ENCODE assay signal across 19 cellular contexts in the genomic region with DNA sequence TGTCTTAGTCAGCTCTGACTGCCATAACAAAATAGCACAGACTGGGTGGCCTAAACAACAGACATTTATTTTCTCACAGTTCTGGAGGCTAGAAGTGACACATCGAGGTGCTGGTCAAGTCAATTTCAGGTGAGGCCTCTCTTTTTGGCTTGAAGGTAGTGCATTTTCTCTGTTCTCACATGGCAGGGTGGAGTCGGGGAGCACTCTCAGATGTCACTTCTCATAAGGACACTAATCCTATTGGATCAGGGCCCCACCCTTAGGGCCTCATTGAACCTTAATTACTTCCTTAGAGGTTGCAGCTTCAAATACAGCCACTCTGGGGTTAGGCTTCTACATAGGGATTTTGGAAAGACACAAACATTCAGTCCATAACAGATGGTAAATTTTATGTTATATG.
DNase-seq lines count a peak whose midpoint lies in the region; ATAC-seq, FAIRE-seq and TF ChIP-seq lines count a peak whose summit lies in the region.
"Had no signal": no experiment of that assay in that cellular context is flagged by ENCODE, and none has a peak within 500 bp of the region (broad histone marks: within the 10 kb centered on the region; RNA-seq: fewer than 3 reads in every experiment).

No MANE protein-coding gene starts in this region.

- no peak for DNase-seq in activated CD4-positive, alpha-beta T cell treated with anti-CD3 and anti-CD28 coated beads for 36 hours
- no peak for DNase-seq in activated CD4-positive, alpha-beta T cell treated with anti-CD3 and anti-CD28 coated beads for 48 hours
- DNase-seq in A549 (ENCODE audit: low read depth in 1 of 2, low spot score in 1 of 2) (no peak), islet precursor cell (peak; percentile 5), amygdala (lab: John Stamatoyannopoulos, UW) (no peak)
- DNase-seq in stimulated activated CD4-positive, alpha-beta T cell treated with anti-CD3 and anti-CD28 coated beads, Interleukin-4, amount 100 ng/mL, for 24 hours, result no peak
- DNase-seq: CD4-positive, alpha-beta memory T cell; DMS153; DMS79; GDM1; GOT3; H9 had no signal

- H3K27me3 ChIP-seq in esophagus (ENCODE audit: control insufficient read depth in 1 of 2, insufficient read depth in 2 of 2, low read length in 2 of 2), result no peaks in the 10 kb centered on the region
- H3K27me3 ChIP-seq: BLaER1 had no signal

- H3K4me1 Mint-ChIP-seq in activated CD4-positive, alpha-beta T cell treated with anti-CD3 and anti-CD28 coated beads for 36 hours, result no peaks in the 10 kb centered on the region
- H3K4me1 Mint-ChIP-seq: CD4-positive, alpha-beta memory T cell had no signal

- no peaks in the 10 kb centered on the region for H3K36me3 ChIP-seq in esophagus (ENCODE audit: control insufficient read depth in 2 of 2, insufficient read depth in 2 of 2, low read length in 1 of 2)
- H3K36me3 ChIP-seq: BLaER1 had no signal

- H3K27me3 Mint-ChIP-seq in activated CD4-positive, alpha-beta T cell treated with anti-CD3 and anti-CD28 coated beads for 36 hours, result no peaks in the 10 kb centered on the region

- peaks cover 9% of the 10 kb centered on the region for H3K9me3 Mint-ChIP-seq in activated CD4-positive, alpha-beta T cell treated with anti-CD3 and anti-CD28 coated beads for 36 hours (ENCODE audit: low read depth)

- FAIRE-seq in A549 (lab: Jason Lieb, UNC), result no peak
- FAIRE-seq: GM12892, GM18507 had no signal

- no peak for TF ChIP-seq POLR2A in A549 (IDR thresholded peaks at IDR 0.05; ENCODE audit: low read length)

- no peak for TF ChIP-seq CTCF in A549 (IDR thresholded peaks at IDR 0.05)

- no peak overlapping the region for H3K4me2 ChIP-seq in A549
- H3K4me2 ChIP-seq: BLaER1 had no signal

- H3K4me3 ChIP-seq in A549, result no peak overlapping the region
- H3K4me3 ChIP-seq in esophagus (ENCODE audit: low read depth in 1 of 2, low read length in 2 of 2), result no peak overlapping the region
- H3K4me3 ChIP-seq: BLaER1 had no signal

- ATAC-seq in activated CD4-positive, alpha-beta T cell treated with anti-CD3 and anti-CD28 coated beads for 36 hours, result no peak
- ATAC-seq in A549 (no peak), GM21619 (IDR thresholded peaks at IDR 0.05; ENCODE audit: unreplicated experiment) (no peak)

- H3K9me3 ChIP-seq in A549, result peaks cover 25% of the 10 kb centered on the region
- peaks cover 0 to 3% of the 10 kb centered on the region in 2 donors for H3K9me3 ChIP-seq in esophagus (ENCODE audit: control insufficient read depth in 2 of 2, insufficient read depth in 1 of 2, low read depth in 1 of 2, low read length in 1 of 2)

- H3K36me3 Mint-ChIP-seq in activated CD4-positive, alpha-beta T cell treated with anti-CD3 and anti-CD28 coated beads for 36 hours (ENCODE audit: low read depth), result peaks cover 7% of the 10 kb centered on the region
- H3K36me3 Mint-ChIP-seq: CD14-positive monocyte had no signal

- TF ChIP-seq RAD21 in A549 (conservative IDR thresholded peaks at IDR 0.05 in 1 of 2, IDR thresholded peaks at IDR 0.05 in 1 of 2), result no peak

- H3K27ac Mint-ChIP-seq in activated CD4-positive, alpha-beta T cell treated with anti-CD3 and anti-CD28 coated beads for 36 hours, result peak overlapping the region; percentile 8
- H3K27ac Mint-ChIP-seq: CD4-positive, alpha-beta memory T cell had no signal

- intact Hi-C loops in activated CD4-positive, alpha-beta T cell treated with anti-CD3 and anti-CD28 coated beads for 36 hours (cut with DNase I, micrococcal nuclease), result no loop called here

- peaks cover 15% of the 10 kb centered on the region for H3K4me1 ChIP-seq in A549
- H3K4me1 ChIP-seq in esophagus (ENCODE audit: control insufficient read depth in 2 of 2, insufficient read depth in 2 of 2, low read length in 1 of 2), result no peaks in the 10 kb centered on the region

- H3K27ac ChIP-seq in A549 (peak overlapping the region; percentile 9 to 34; a peak in 1 of 6 replicates), esophagus (ENCODE audit: low read depth in 2 of 2, low read length in 1 of 2) (peak overlapping the region; percentile 30 to 67)
- H3K27ac ChIP-seq: 22Rv1, BLaER1 had no signal

- POLR2A ChIA-PET in activated CD4-positive, alpha-beta T cell treated with anti-CD3 and anti-CD28 coated beads for 36 hours (lab: Charles Lee), result no interaction called here
- POLR2A ChIA-PET in A549 (lab: Yijun Ruan, JAX), result no interaction called here

- 77% methylated on average over 2 of the region's 2 CpGs for WGBS in A549 (ENCODE audit: missing lambda C conversion rate)
- WGBS in esophagus, 2 donors, result 82 to 85% methylated on average over 2 of the region's 2 CpGs

- no peak for TF ChIP-seq EP300 in A549 (IDR thresholded peaks at IDR 0.05)

- H3K4me3 Mint-ChIP-seq in activated CD4-positive, alpha-beta T cell treated with anti-CD3 and anti-CD28 coated beads for 36 hours, result no peak overlapping the region
- H3K4me3 Mint-ChIP-seq: CD14-positive monocyte; CD4-positive, alpha-beta memory T cell; H9 had no signal

- CTCF ChIA-PET in activated CD4-positive, alpha-beta T cell treated with anti-CD3 and anti-CD28 coated beads for 36 hours (lab: Charles Lee), result interaction anchor here (1.0 to 2.5 kb wide), 3 partner anchors 14 to 38 kb away, joined by 3 to 7 read pairs (median 4); no protein-coding TSS in a partner anchor
- CTCF ChIA-PET in A549 (lab: Yijun Ruan, JAX), result interaction anchor here (0.7 to 1.8 kb wide), 3 partner anchors 10 to 161 kb away, joined by 3 to 4 read pairs (median 4); a partner anchor contains a TSS

TF ChIP-seq in A549, 52 proteins besides CTCF, POLR2A, EP300 and RAD21:
- no peak for TF ChIP-seq SREBF2 (IDR thresholded peaks at IDR 0.05)
- TF ChIP-seq, protein P1, sequence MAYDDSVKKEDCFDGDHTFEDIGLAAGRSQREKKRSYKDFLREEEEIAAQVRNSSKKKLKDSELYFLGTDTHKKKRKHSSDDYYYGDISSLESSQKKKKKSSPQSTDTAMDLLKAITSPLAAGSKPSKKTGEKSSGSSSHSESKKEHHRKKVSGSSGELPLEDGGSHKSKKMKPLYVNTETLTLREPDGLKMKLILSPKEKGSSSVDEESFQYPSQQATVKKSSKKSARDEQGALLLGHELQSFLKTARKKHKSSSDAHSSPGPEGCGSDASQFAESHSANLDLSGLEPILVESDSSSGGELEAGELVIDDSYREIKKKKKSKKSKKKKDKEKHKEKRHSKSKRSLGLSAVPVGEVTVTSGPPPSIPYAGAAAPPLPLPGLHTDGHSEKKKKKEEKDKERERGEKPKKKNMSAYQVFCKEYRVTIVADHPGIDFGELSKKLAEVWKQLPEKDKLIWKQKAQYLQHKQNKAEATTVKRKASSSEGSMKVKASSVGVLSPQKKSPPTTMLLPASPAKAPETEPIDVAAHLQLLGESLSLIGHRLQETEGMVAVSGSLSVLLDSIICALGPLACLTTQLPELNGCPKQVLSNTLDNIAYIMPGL (CRISPR knock-in tag; IDR thresholded peaks at IDR 0.05; ENCODE audit: borderline replicate concordance), result no peak
- TF ChIP-seq GATA3 (IDR thresholded peaks at IDR 0.05; ENCODE audit: borderline replicate concordance), result no peak
- TF ChIP-seq MAZ (IDR thresholded peaks at IDR 0.05; ENCODE audit: borderline replicate concordance, low read depth, low read length), result no peak
- TF ChIP-seq, protein P2, sequence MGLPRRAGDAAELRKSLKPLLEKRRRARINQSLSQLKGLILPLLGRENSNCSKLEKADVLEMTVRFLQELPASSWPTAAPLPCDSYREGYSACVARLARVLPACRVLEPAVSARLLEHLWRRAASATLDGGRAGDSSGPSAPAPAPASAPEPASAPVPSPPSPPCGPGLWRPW (IDR thresholded peaks at IDR 0.05), result no peak
- no peak for TF ChIP-seq CHD2 (IDR thresholded peaks at IDR 0.05; ENCODE audit: low read length, partially characterized antibody)
- no peak for TF ChIP-seq JUN (IDR thresholded peaks at IDR 0.05)
- no peak for TF ChIP-seq MYC (IDR thresholded peaks at IDR 0.05; ENCODE audit: borderline replicate concordance, low read length)
- TF ChIP-seq ZNF302 (CRISPR knock-in tag; IDR thresholded peaks at IDR 0.05), result no peak
- no peak for TF ChIP-seq HDAC2 (IDR thresholded peaks at IDR 0.05)
- no peak for TF ChIP-seq POLR2AphosphoS2 (conservative IDR thresholded peaks at IDR 0.05; ENCODE audit: low read length)
- TF ChIP-seq, protein P3, sequence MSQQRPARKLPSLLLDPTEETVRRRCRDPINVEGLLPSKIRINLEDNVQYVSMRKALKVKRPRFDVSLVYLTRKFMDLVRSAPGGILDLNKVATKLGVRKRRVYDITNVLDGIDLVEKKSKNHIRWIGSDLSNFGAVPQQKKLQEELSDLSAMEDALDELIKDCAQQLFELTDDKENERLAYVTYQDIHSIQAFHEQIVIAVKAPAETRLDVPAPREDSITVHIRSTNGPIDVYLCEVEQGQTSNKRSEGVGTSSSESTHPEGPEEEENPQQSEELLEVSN (IDR thresholded peaks at IDR 0.05; ENCODE audit: borderline replicate concordance, low read depth), result no peak
- TF ChIP-seq CBX8 (IDR thresholded peaks at IDR 0.05), result no peak
- TF ChIP-seq, protein P4, sequence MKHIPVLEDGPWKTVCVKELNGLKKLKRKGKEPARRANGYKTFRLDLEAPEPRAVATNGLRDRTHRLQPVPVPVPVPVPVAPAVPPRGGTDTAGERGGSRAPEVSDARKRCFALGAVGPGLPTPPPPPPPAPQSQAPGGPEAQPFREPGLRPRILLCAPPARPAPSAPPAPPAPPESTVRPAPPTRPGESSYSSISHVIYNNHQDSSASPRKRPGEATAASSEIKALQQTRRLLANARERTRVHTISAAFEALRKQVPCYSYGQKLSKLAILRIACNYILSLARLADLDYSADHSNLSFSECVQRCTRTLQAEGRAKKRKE (CRISPR knock-in tag; IDR thresholded peaks at IDR 0.05; ENCODE audit: low read depth), result no peak
- TF ChIP-seq NR3C1 (IDR thresholded peaks at IDR 0.05), result no peak
TF ChIP-seq in A549: peak in this region for 0.
